Comparison of ENCODE assay signal across 8 cellular contexts in the genomic region with DNA sequence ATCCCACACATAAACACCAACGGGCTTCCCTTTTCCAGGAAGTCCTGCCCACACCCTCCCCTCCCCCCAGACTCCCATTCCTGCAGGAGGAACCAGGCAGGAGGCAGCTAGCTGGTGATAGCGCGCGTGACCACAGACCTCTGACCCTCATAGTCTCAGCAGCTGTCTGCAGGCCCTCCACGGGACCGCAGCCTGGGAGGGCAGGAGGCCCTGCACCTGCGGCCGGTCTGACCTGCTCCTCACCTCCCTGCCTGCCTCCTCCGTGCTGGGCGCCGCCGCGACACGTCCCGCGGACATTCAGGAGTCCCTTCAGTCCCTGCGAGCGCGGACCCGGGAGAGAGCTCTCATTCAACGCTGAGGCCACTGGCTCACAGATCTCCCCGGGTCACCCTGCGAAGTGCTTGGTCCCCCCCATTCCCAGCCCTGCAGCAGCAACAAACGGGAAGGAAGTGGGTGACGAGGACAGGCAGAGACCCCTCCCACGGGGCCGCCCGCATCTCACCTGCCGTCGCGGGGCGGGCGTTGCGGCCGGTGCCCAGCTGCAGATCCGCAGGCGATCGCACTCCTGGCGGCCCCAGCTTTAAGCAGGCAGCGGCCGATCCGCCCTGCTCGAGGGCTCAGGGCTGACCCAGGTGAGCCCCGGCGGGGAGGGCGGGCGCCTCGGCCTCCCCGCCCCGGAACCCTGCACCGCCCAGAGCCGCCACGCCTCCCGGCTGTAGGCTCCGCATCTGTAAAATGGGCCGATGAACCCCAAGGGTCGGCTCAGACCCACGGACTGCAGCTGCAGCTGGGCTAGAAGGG. TPM values are rescaled to one million over a fixed set of nuclear protein-coding genes. Genes with fewer than 3 reads are reported as not detected.
DNase-seq lines count a peak whose midpoint lies in the region; ATAC-seq lines count a peak whose summit lies in the region.

No MANE protein-coding gene starts in this region.

- ATAC-seq in activated naive CD4-positive, alpha-beta T cell treated with anti-CD3 and anti-CD28 coated beads, Interleukin-2, amount 50 U/mL, for 72 hours, result peak; percentile 49 to 51
- peak; percentile 57 for ATAC-seq in stimulated activated effector memory CD8-positive, alpha-beta T cell treated with anti-CD3 and anti-CD28 coated beads, Interleukin-12 subunit alpha, Interleukin-12 subunit beta, amount 100 ng/mL, for 72 hours

- DNase-seq in AG20443 (ENCODE audit: low spot score) (peak; percentile 33), LHCN-M2 (ENCODE audit: low read depth) (peak; percentile 17), immature natural killer cell (peak; percentile 18 to 21 (median 18)), NCI-H526 (lab: John Stamatoyannopoulos, UW) (no peak), GM19240 (ENCODE audit: insufficient read length, low spot score) (no peak), NK-92 (lab: John Stamatoyannopoulos, UW; ENCODE audit: unreplicated experiment) (no peak)
- DNase-seq in activated naive CD4-positive, alpha-beta T cell treated with anti-CD3 and anti-CD28 coated beads, Interleukin-2, amount 50 U/mL, for 72 hours (ENCODE audit: low spot score in 2 of 2), result peak in 1 of 2 donors; percentile 42
- no peak for DNase-seq in stimulated activated effector memory CD8-positive, alpha-beta T cell treated with anti-CD3 and anti-CD28 coated beads, Interleukin-12 subunit alpha, Interleukin-12 subunit beta, amount 100 ng/mL, for 72 hours (ENCODE audit: low spot score in 2 of 2)

- H3K27me3 Mint-ChIP-seq in immature natural killer cell (ENCODE audit: low read depth in 3 of 3), result peaks cover 0 to 4% (median 3%) of the 10 kb centered on the region in 3 donors

- peak overlapping the region; percentile 65 to 80 (median 76) for H3K4me3 Mint-ChIP-seq in immature natural killer cell
- H3K4me3 Mint-ChIP-seq in stimulated activated effector memory CD8-positive, alpha-beta T cell treated with anti-CD3 and anti-CD28 coated beads, Interleukin-12 subunit alpha, Interleukin-12 subunit beta, amount 100 ng/mL, for 72 hours, result peak overlapping the region; percentile 71

- H3K27ac Mint-ChIP-seq in activated naive CD4-positive, alpha-beta T cell treated with anti-CD3 and anti-CD28 coated beads, Interleukin-2, amount 50 U/mL, for 72 hours, result no peak overlapping the region
- peak overlapping the region in 1 of 6 donors; percentile 72 for H3K27ac Mint-ChIP-seq in immature natural killer cell
- peak overlapping the region; percentile 54 for H3K27ac Mint-ChIP-seq in stimulated activated effector memory CD8-positive, alpha-beta T cell treated with anti-CD3 and anti-CD28 coated beads, Interleukin-12 subunit alpha, Interleukin-12 subunit beta, amount 100 ng/mL, for 72 hours

- no peaks in the 10 kb centered on the region for H3K36me3 Mint-ChIP-seq in activated naive CD4-positive, alpha-beta T cell treated with anti-CD3 and anti-CD28 coated beads, Interleukin-2, amount 50 U/mL, for 72 hours
- peaks cover 0 to 4% (median 4%) of the 10 kb centered on the region in 3 donors for H3K36me3 Mint-ChIP-seq in immature natural killer cell
- peaks cover 7% of the 10 kb centered on the region for H3K36me3 Mint-ChIP-seq in stimulated activated effector memory CD8-positive, alpha-beta T cell treated with anti-CD3 and anti-CD28 coated beads, Interleukin-12 subunit alpha, Interleukin-12 subunit beta, amount 100 ng/mL, for 72 hours

- H3K9me3 Mint-ChIP-seq in activated naive CD4-positive, alpha-beta T cell treated with anti-CD3 and anti-CD28 coated beads, Interleukin-2, amount 50 U/mL, for 72 hours, result no peaks in the 10 kb centered on the region
- no peaks in the 10 kb centered on the region for H3K9me3 Mint-ChIP-seq in immature natural killer cell
- H3K9me3 Mint-ChIP-seq in stimulated activated effector memory CD8-positive, alpha-beta T cell treated with anti-CD3 and anti-CD28 coated beads, Interleukin-12 subunit alpha, Interleukin-12 subunit beta, amount 100 ng/mL, for 72 hours, result no peaks in the 10 kb centered on the region

- peaks cover 16 to 33% of the 10 kb centered on the region in 2 donors for H3K4me1 Mint-ChIP-seq in immature natural killer cell
- H3K4me1 Mint-ChIP-seq in stimulated activated effector memory CD8-positive, alpha-beta T cell treated with anti-CD3 and anti-CD28 coated beads, Interleukin-12 subunit alpha, Interleukin-12 subunit beta, amount 100 ng/mL, for 72 hours, result peaks cover 22% of the 10 kb centered on the region

RNA-seq across cellular contexts. Expression of a gene that starts 1.1 kb away (rescaled TPM):
- 0.34 and 0.38 TPM in 2 replicates for total RNA-seq in LHCN-M2 (2014; rRNA removed)
- 0.12 TPM for polyA plus RNA-seq in LHCN-M2 (2012)
- total RNA-seq in activated naive CD4-positive, alpha-beta T cell treated with anti-CD3 and anti-CD28 coated beads, Interleukin-2, amount 50 U/mL, for 72 hours, result 10 to 100 TPM; 20.3 to 30.0 TPM
- polyA plus RNA-seq in immature natural killer cell, result 10 to 100 TPM; 10.9 to 14.0 (median 13.9) TPM

RNA-seq across cellular contexts. Expression of a gene that starts 18.7 kb away (rescaled TPM):
- total RNA-seq in LHCN-M2 (2014; rRNA removed), result 18.8 and 19.2 TPM in 2 replicates
- polyA plus RNA-seq in LHCN-M2 (2012), result 5.8 TPM
- total RNA-seq in activated naive CD4-positive, alpha-beta T cell treated with anti-CD3 and anti-CD28 coated beads, Interleukin-2, amount 50 U/mL, for 72 hours, result 1 to 10 TPM; 5.8 to 6.7 TPM
- 1 to 10 TPM; 6.1 to 9.6 (median 6.9) TPM for polyA plus RNA-seq in immature natural killer cell

RNA-seq across cellular contexts. Expression of a gene that starts 19.5 kb away (rescaled TPM):
- total RNA-seq in LHCN-M2 (2014; rRNA removed), result 42.1 and 44.7 TPM in 2 replicates
- polyA plus RNA-seq in LHCN-M2 (2012), result 72.4 TPM
- 10 to 100 TPM; 43.1 to 64.1 TPM for total RNA-seq in activated naive CD4-positive, alpha-beta T cell treated with anti-CD3 and anti-CD28 coated beads, Interleukin-2, amount 50 U/mL, for 72 hours
- polyA plus RNA-seq in immature natural killer cell, result 100 to 1,000 TPM in 1 of 3 donors, 10 to 100 TPM in 2; 88.4 to 102 (median 98.3) TPM

RNA-seq across cellular contexts. Expression of a gene that starts 39.9 kb away (rescaled TPM):
- total RNA-seq in LHCN-M2 (2014; rRNA removed), result 0.58 and 1.0 TPM in 2 replicates
- 0.17 TPM for polyA plus RNA-seq in LHCN-M2 (2012)
- not detected for total RNA-seq in activated naive CD4-positive, alpha-beta T cell treated with anti-CD3 and anti-CD28 coated beads, Interleukin-2, amount 50 U/mL, for 72 hours
- polyA plus RNA-seq in immature natural killer cell, result not detected

RNA-seq across cellular contexts. Expression of a gene that starts 49.6 kb away (rescaled TPM):
- 24.8 and 32.1 TPM in 2 replicates for total RNA-seq in LHCN-M2 (2014; rRNA removed)
- 18.9 TPM for polyA plus RNA-seq in LHCN-M2 (2012)
- 10 to 100 TPM; 43.0 to 73.3 TPM for total RNA-seq in activated naive CD4-positive, alpha-beta T cell treated with anti-CD3 and anti-CD28 coated beads, Interleukin-2, amount 50 U/mL, for 72 hours
- 10 to 100 TPM; 25.6 to 29.4 (median 26.2) TPM for polyA plus RNA-seq in immature natural killer cell

Comparison
In these comparisons a context has a peak if more than half of its experiments do, and no peak if none do; other contexts are left out.
1. DNase-seq: peak in AG20443 (single experiment), LHCN-M2 (single experiment) and immature natural killer cell (3 of 3); none in stimulated activated effector memory CD8-positive, alpha-beta T cell treated with anti-CD3 and anti-CD28 coated beads, Interleukin-12 subunit alpha, Interleukin-12 subunit beta, amount 100 ng/mL, for 72 hours (0 of 2), NCI-H526 (0 of 2), GM19240 (single experiment) and NK-92 (single experiment).
2. RNA of a gene that starts 1.1 kb away (total RNA-seq): 20.3 to 30.0 TPM in activated naive CD4-positive, alpha-beta T cell treated with anti-CD3 and anti-CD28 coated beads, Interleukin-2, amount 50 U/mL, for 72 hours; 0.34 to 0.38 TPM in LHCN-M2; every median in the first group is over 10 times any median in the second.